Comparison of ENCODE assay signal across 1 cellular context in genomic region chr9:100352727-100353505, GRCh38.
A peak's percentile ranks its signal among the peaks of the same experiment; 100 is the strongest.
TF ChIP-seq lines count a peak whose summit lies in the region.

Gene TEX10 (minus strand): TSS chr9:100352942. CDS start chr9:100349363, 3,579 bp downstream.

TF ChIP-seq in K562, 482 proteins besides CTCF, POLR2A, EP300 and RAD21 (continued from another document and continues in another):
- no peak for TF ChIP-seq GTF3C2 (IDR thresholded peaks at IDR 0.05; ENCODE audit: borderline replicate concordance, extremely low read depth, insufficient read length)
- no peak for TF ChIP-seq CBX3 (IDR thresholded peaks at IDR 0.05; ENCODE audit: borderline replicate concordance in 1 of 2, low read length in 2 of 2)
- peak; percentile 40; the same call in 1 of the 2 replicates for TF ChIP-seq HCFC1 (IDR thresholded peaks at IDR 0.05; ENCODE audit: low read depth, low read length)
- 0 out of 2 replicates have a peak, but pooled peaks have one; percentile 64 for TF ChIP-seq E2F4 (CRISPR knock-in tag; IDR thresholded peaks at IDR 0.05; ENCODE audit: low read depth)
- no peak for TF ChIP-seq HMG20A (CRISPR knock-in tag; conservative IDR thresholded peaks at IDR 0.05)
- TF ChIP-seq MTA2 (IDR thresholded peaks at IDR 0.05; ENCODE audit: low read depth): 0 out of 2 replicates have a peak, but pooled peaks have one; percentile 11
- no peak for TF ChIP-seq HES1 (IDR thresholded peaks at IDR 0.05; ENCODE audit: low read depth)
- no peak for TF ChIP-seq ZNF584 (CRISPR knock-in tag; IDR thresholded peaks at IDR 0.05; ENCODE audit: low read depth)
- TF ChIP-seq CREB3L1 (IDR thresholded peaks at IDR 0.05; ENCODE audit: borderline replicate concordance, low read depth): peak; percentile 47; the same call in 1 of the 2 replicates
- no peak for TF ChIP-seq GTF2B (IDR thresholded peaks at IDR 0.05; ENCODE audit: extremely low read depth, insufficient read length)
- no peak for TF ChIP-seq STAT5B (CRISPR knock-in tag; IDR thresholded peaks at IDR 0.05)
- TF ChIP-seq RBM14 (IDR thresholded peaks at IDR 0.05; ENCODE audit: borderline replicate concordance, insufficient read depth, low read depth, low read length): no peak
- TF ChIP-seq TFE3 (CRISPR knock-in tag; IDR thresholded peaks at IDR 0.05): peak; percentile 98
- TF ChIP-seq ZNF449 (CRISPR knock-in tag; IDR thresholded peaks at IDR 0.05): no peak
- TF ChIP-seq ZNF717 (CRISPR knock-in tag; IDR thresholded peaks at IDR 0.05): no peak
- TF ChIP-seq HOXB6 (CRISPR knock-in tag; IDR thresholded peaks at IDR 0.05; ENCODE audit: borderline replicate concordance): no peak
- no peak for TF ChIP-seq ZBTB34 (CRISPR knock-in tag; IDR thresholded peaks at IDR 0.05)
- TF ChIP-seq KLF10 (CRISPR knock-in tag; IDR thresholded peaks at IDR 0.05): no peak
- TF ChIP-seq WHSC1 (IDR thresholded peaks at IDR 0.05; ENCODE audit: low read length): no peak
- TF ChIP-seq ZNF408 (CRISPR knock-in tag; IDR thresholded peaks at IDR 0.05; ENCODE audit: low read depth): no peak
- no peak for TF ChIP-seq ZFP36 (IDR thresholded peaks at IDR 0.05; ENCODE audit: low read depth, low read length, partially characterized antibody)
- peak; percentile 21; the same call in 1 of the 2 replicates for TF ChIP-seq CBFA2T3 (IDR thresholded peaks at IDR 0.05)
- TF ChIP-seq NFYB (IDR thresholded peaks at IDR 0.05; ENCODE audit: extremely low read depth, insufficient read length): no peak
- TF ChIP-seq E2F5 (CRISPR knock-in tag; IDR thresholded peaks at IDR 0.05): 0 out of 2 replicates have a peak, but pooled peaks have one; percentile 89
- no peak for TF ChIP-seq ZKSCAN1 (IDR thresholded peaks at IDR 0.05; ENCODE audit: low read depth, low read length)
- no peak for TF ChIP-seq ZBTB49 (CRISPR knock-in tag; IDR thresholded peaks at IDR 0.05; ENCODE audit: borderline replicate concordance)
- TF ChIP-seq AFF1 (IDR thresholded peaks at IDR 0.05; ENCODE audit: low read depth in 1 of 2, partially characterized antibody in 2 of 2): peak in 1 of 2 experiments; percentile 39
- TF ChIP-seq HSF4 (CRISPR knock-in tag; IDR thresholded peaks at IDR 0.05; ENCODE audit: borderline replicate concordance): no peak
- no peak for TF ChIP-seq BRD4 (IDR thresholded peaks at IDR 0.05)
- TF ChIP-seq ZNF444 (CRISPR knock-in tag; IDR thresholded peaks at IDR 0.05): no peak
- TF ChIP-seq ETV1 (tag; conservative IDR thresholded peaks at IDR 0.05; ENCODE audit: low read depth): peak; percentile 99
- TF ChIP-seq SAP30 (IDR thresholded peaks at IDR 0.05; ENCODE audit: borderline replicate concordance, insufficient read depth, low read depth, low read length, poor library complexity, severe bottlenecking): peak; percentile 64
- TF ChIP-seq ZNF212 (CRISPR knock-in tag; IDR thresholded peaks at IDR 0.05): no peak
- no peak for TF ChIP-seq TAF15 (IDR thresholded peaks at IDR 0.05; ENCODE audit: low read depth, low read length)
- TF ChIP-seq MTA1 (IDR thresholded peaks at IDR 0.05; ENCODE audit: borderline replicate concordance): no peak; the same call in 1 of the 2 replicates
- TF ChIP-seq HEY1 (CRISPR knock-in tag; IDR thresholded peaks at IDR 0.05; ENCODE audit: borderline replicate concordance): no peak
- no peak for TF ChIP-seq ZNF699 (CRISPR knock-in tag; IDR thresholded peaks at IDR 0.05; ENCODE audit: insufficient replicate concordance)
- TF ChIP-seq ZBTB2 (IDR thresholded peaks at IDR 0.05): peak; percentile 42; the same call in 1 of the 2 replicates
